In genomic region chr2:73754332-73754731, GRCh38 we compare ENCODE assay signal across 18 cellular contexts. TPM values are rescaled to one million over a fixed set of nuclear protein-coding genes. Genes with fewer than 3 reads are reported as not detected.
"Had no signal": no experiment of that assay in that cellular context is flagged by ENCODE, and none has a peak within 500 bp of the region (broad histone marks: within the 10 kb centered on the region; RNA-seq: fewer than 3 reads in every experiment).

No MANE protein-coding gene starts in this region.

RNA-seq across cellular contexts. Expression of gene C2orf78, which starts 29.7 kb away (rescaled TPM):
- total RNA-seq: dermis blood vessel endothelial cell, dorsolateral prefrontal cortex, esophagus mucosa, esophagus squamous epithelium, glomerular endothelial cell, heart right ventricle, kidney epithelial cell, left cardiac atrium, left lung, left ventricle myocardium superior, lower leg skin, lower lobe of right lung, lung microvascular endothelial cell, mesenteric fat pad, mesothelial cell of epicardium, mucosa of descending colon, myocyte had no signal
- polyA plus RNA-seq: heart right ventricle, keratinocyte had no signal
